In the genomic region with DNA sequence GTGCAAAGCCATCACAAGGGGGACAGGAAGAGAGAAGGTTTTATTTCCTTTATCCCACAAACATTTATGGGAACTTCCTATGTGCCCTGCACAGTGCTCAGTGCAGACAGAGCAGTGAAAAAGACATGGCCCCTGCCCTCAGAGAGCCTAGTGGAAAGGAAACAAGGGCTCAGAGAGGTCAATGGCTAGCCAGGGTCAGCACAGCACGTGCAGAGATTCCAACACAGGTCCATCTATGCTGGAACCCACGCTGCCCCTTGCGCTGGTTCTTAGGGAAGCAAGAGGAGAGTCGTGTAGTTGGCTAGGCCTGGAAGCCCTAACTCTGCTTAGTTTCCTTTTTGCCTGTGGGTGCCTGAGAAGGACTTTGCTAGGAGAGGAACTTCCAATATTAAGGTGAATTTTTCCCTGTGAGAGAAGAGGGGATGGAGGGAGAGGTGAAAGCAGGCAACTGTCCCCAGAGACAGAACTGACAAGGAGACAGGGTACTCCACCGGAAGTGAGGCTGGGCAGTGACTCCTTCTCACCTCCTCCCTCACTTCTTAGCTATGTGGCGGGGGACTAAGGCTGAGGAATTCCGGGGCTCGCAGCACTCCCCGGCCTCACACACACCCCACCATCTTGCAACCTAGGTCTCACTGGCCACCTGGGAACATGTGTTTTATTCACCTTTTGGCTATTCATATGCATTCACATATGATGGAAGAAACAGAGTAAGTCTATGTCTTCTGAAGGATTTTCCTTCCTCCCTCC, we compare ENCODE assay signal across 26 cellular contexts. TPM values are rescaled to one million over a fixed set of nuclear protein-coding genes. Genes with fewer than 3 reads are reported as not detected.
"Had no signal": no experiment of that assay in that cellular context is flagged by ENCODE, and none has a peak within 500 bp of the region (broad histone marks: within the 10 kb centered on the region; RNA-seq: fewer than 3 reads in every experiment).

No MANE protein-coding gene starts in this region.

- H3K4me3 Mint-ChIP-seq: activated naive CD8-positive, alpha-beta T cell treated with anti-CD3 and anti-CD28 coated beads for 36 hours; endodermal cell; nephron progenitor cell; stimulated activated naive CD8-positive, alpha-beta T cell treated with anti-CD3 and anti-CD28 coated beads, Interleukin-15, Interleukin-2, amounts not matched to agents 100 ng/mL and 50 ng/mL, for 24 hours had no signal

- DNase-seq: activated CD4-positive, alpha-beta T cell treated with anti-CD3 and anti-CD28 coated beads, Interleukin-2, amount 50 U/mL, for 1 hour; activated CD4-positive, CD25-positive, alpha-beta regulatory T cell treated with anti-CD3 and anti-CD28 coated beads, Interleukin-2, amount 50 U/mL, for 72 hours; activated CD8-positive, alpha-beta memory T cell treated with anti-CD3 and anti-CD28 coated beads, Interleukin-2, amount 50 U/mL, for 48 hours; activated gamma-delta T cell treated with Interleukin-2 at 50 U/mL for 16 hours; activated naive CD8-positive, alpha-beta T cell treated with anti-CD3 and anti-CD28 coated beads for 36 hours; activated T-cell treated with anti-CD3 and anti-CD28 coated beads, Interleukin-2, amount 50 U/mL, for 48 hours; foreskin fibroblast; hippocampal formation; nephron progenitor cell; nucleus accumbens; right cardiac atrium; small intestine; stimulated activated CD4-positive, alpha-beta T cell treated with anti-CD3 and anti-CD28 coated beads, Interleukin-15, amount 100 ng/mL, for 24 hours; stimulated activated CD4-positive, alpha-beta T cell treated with anti-CD3 and anti-CD28 coated beads, Interleukin-2, amount 100 ng/mL, for 48 hours; T-helper 1 cell; T-helper 9 cell; upper lobe of left lung had no signal

- H3K27ac ChIP-seq: body of pancreas, epithelial cell of prostate, prostate gland, upper lobe of left lung had no signal

- H3K27me3 Mint-ChIP-seq: activated naive CD8-positive, alpha-beta T cell treated with anti-CD3 and anti-CD28 coated beads for 36 hours; stimulated activated naive CD8-positive, alpha-beta T cell treated with anti-CD3 and anti-CD28 coated beads, Interleukin-15, Interleukin-2, amounts not matched to agents 100 ng/mL and 50 ng/mL, for 24 hours had no signal

- FAIRE-seq: colon, small intestine had no signal

- H3K27ac Mint-ChIP-seq: activated naive CD8-positive, alpha-beta T cell treated with anti-CD3 and anti-CD28 coated beads for 36 hours; stimulated activated naive CD8-positive, alpha-beta T cell treated with anti-CD3 and anti-CD28 coated beads, Interleukin-15, Interleukin-2, amounts not matched to agents 100 ng/mL and 50 ng/mL, for 24 hours had no signal

- H3K9me3 Mint-ChIP-seq: activated naive CD8-positive, alpha-beta T cell treated with anti-CD3 and anti-CD28 coated beads for 36 hours; nephron progenitor cell; stimulated activated naive CD8-positive, alpha-beta T cell treated with anti-CD3 and anti-CD28 coated beads, Interleukin-15, Interleukin-2, amounts not matched to agents 100 ng/mL and 50 ng/mL, for 24 hours had no signal

- ATAC-seq: body of pancreas, left lobe of liver, right cardiac atrium, SK-N-SH treated with all-trans-retinoic acid at 6 μM for 48 hours had no signal

RNA-seq across cellular contexts. Expression of a gene that starts 12.1 kb away (rescaled TPM):
- total RNA-seq: activated naive CD8-positive, alpha-beta T cell treated with anti-CD3 and anti-CD28 coated beads for 36 hours; myocyte; right cardiac atrium had no signal
